Comparison of ENCODE assay signal across 11 cellular contexts in genomic region chr1:78101514-78101913, GRCh38. TPM values are rescaled to one million over a fixed set of nuclear protein-coding genes. Genes with fewer than 3 reads are reported as not detected.
A peak's percentile ranks its signal among the peaks of the same experiment; 100 is the strongest.
DNase-seq lines count a peak whose midpoint lies in the region; ATAC-seq and TF ChIP-seq lines count a peak whose summit lies in the region.
"Had no signal": no experiment of that assay in that cellular context is flagged by ENCODE, and none has a peak within 500 bp of the region (broad histone marks: within the 10 kb centered on the region; RNA-seq: fewer than 3 reads in every experiment).

No MANE protein-coding gene starts in this region.

- H2AFZ ChIP-seq in GM23248: no peak overlapping the region; the same call in 1 of the 2 replicates

- H3K27me3 ChIP-seq in GM23248 (replicated peaks; ENCODE audit: insufficient read depth) (no peaks in the 10 kb centered on the region), gastrocnemius medialis (no peaks in the 10 kb centered on the region)

- no peaks in the 10 kb centered on the region for H4K20me1 ChIP-seq in GM23248 (ENCODE audit: insufficient read depth)

- TF ChIP-seq POLR2A in gastrocnemius medialis (IDR thresholded peaks at IDR 0.05): no peak

- H3K9me2 ChIP-seq in GM23248 (ENCODE audit: insufficient read depth): no peaks in the 10 kb centered on the region

- 22 to 30% methylated on average over 2 of the region's 2 CpGs for WGBS in GM23248 (ENCODE audit: low coverage in 1 of 2, low lambda C conversion rate in 2 of 2, missing lambda C conversion rate in 2 of 2), 2 experiments

- peaks cover 63% of the 10 kb centered on the region for H3F3A ChIP-seq in GM23248 (ENCODE audit: insufficient read depth)

- peak overlapping the region; percentile 56 for H3K4me3 ChIP-seq in GM23248
- no peak overlapping the region for H3K4me3 ChIP-seq in gastrocnemius medialis
- H3K4me3 ChIP-seq: prostate gland had no signal

- H3K36me3 ChIP-seq in GM23248 (ENCODE audit: low read depth) (no peaks in the 10 kb centered on the region), gastrocnemius medialis (no peaks in the 10 kb centered on the region)
- H3K36me3 ChIP-seq: prostate gland had no signal

- peak; percentile 96 for DNase-seq in GM23248
- peak; percentile 40 to 76 for DNase-seq in SW 1271 (lab: John Stamatoyannopoulos, UW)
- DNase-seq in glomerular visceral epithelial cell (ENCODE audit: extremely low spot score): peak; percentile 83
- DNase-seq in gastrocnemius medialis: no peak
- no peak for DNase-seq in activated CD4-positive, alpha-beta T cell treated with anti-CD3 and anti-CD28 coated beads for 48 hours
- DNase-seq in SHP77 treated with DMSO at 0.1 percent for 48 hours (lab: John Stamatoyannopoulos, UW): no peak
- DNase-seq: NK-92 treated with Interleukin-12 subunit alpha and Interleukin-12 subunit beta, amount 100 ng/mL, for 24 hours had no signal

- peak overlapping the region; percentile 70 for H3K9ac ChIP-seq in GM23248

- ATAC-seq in gastrocnemius medialis (peak; percentile 68 to 81), HG02870 (IDR thresholded peaks at IDR 0.05; ENCODE audit: unreplicated experiment) (no peak), GM21619 (IDR thresholded peaks at IDR 0.05; ENCODE audit: unreplicated experiment) (no peak)

- in situ Hi-C loops in GM23248 (cut with MboI): no loop called here
- in situ Hi-C loops in gastrocnemius medialis (cut with MboI; ENCODE audit: low sequenced_read_pairs in 4 of 4): loop anchor here in 3 of 4 donors (25.0 kb wide), 5 partner anchors 114 to 939 kb away; partner anchors contain the start of genes FUBP1 (in 1 of the 3) and USP33 (in 1 of the 3)

- H3K9me3 ChIP-seq in GM23248 (ENCODE audit: low read depth) (no peaks in the 10 kb centered on the region), gastrocnemius medialis (no peaks in the 10 kb centered on the region)
- H3K9me3 ChIP-seq: prostate gland had no signal

- peak overlapping the region; percentile 97 for H3K27ac ChIP-seq in GM23248
- H3K27ac ChIP-seq in gastrocnemius medialis: peak overlapping the region; percentile 5 to 64 (median 35)
- H3K27ac ChIP-seq: prostate gland had no signal

- H3K4me1 ChIP-seq in GM23248 (ENCODE audit: insufficient read depth): peaks cover 66% of the 10 kb centered on the region
- peaks cover 19 to 22% of the 10 kb centered on the region in 2 donors for H3K4me1 ChIP-seq in gastrocnemius medialis
- H3K4me1 ChIP-seq: prostate gland had no signal

- intact Hi-C loops in gastrocnemius medialis (cut with DNase I; ENCODE audit: low total_unique reads): no loop called here

- no peak for TF ChIP-seq CTCF in gastrocnemius medialis (IDR thresholded peaks at IDR 0.05 in 4 of 5, conservative IDR thresholded peaks at IDR 0.05 in 1 of 5)

- peaks cover 28% of the 10 kb centered on the region; the same call in 1 of the 2 replicates for H3K79me2 ChIP-seq in GM23248 (ENCODE audit: insufficient read depth)

- H3K4me2 ChIP-seq in GM23248 (ENCODE audit: unreplicated experiment): peak overlapping the region; percentile 92

RNA-seq across cellular contexts. Expression of gene GIPC2, which starts 55.7 kb away (rescaled TPM):
- total RNA-seq in GM23248 (2014; rRNA removed; shearing (Covaris generic)): 0.32 and 0.51 TPM in 2 replicates
- 0.68 and 0.75 TPM in 2 replicates for polyA plus RNA-seq in GM23248 (2016; fragmentation: Nextera tagmentation; extraction: Ambion mirVana)
- total RNA-seq in gastrocnemius medialis: 1 to 10 TPM in 3 of 4 donors, under 1 TPM in 1; 0.67 to 1.5 (median 1.3) TPM
- polyA plus RNA-seq: IgD-negative memory B cell had no signal

Comparison
In these comparisons a context has a peak if more than half of its experiments do, and no peak if none do; other contexts are left out.
1. DNase-seq: peak in GM23248 (single experiment), SW 1271 (2 of 2) and glomerular visceral epithelial cell (single experiment); none in gastrocnemius medialis (0 of 2), activated CD4-positive, alpha-beta T cell treated with anti-CD3 and anti-CD28 coated beads for 48 hours (single experiment) and SHP77 treated with DMSO at 0.1 percent for 48 hours (single experiment).
2. ATAC-seq: peak in gastrocnemius medialis (2 of 2); none in HG02870 (single experiment) and GM21619 (single experiment).